In the genomic region with DNA sequence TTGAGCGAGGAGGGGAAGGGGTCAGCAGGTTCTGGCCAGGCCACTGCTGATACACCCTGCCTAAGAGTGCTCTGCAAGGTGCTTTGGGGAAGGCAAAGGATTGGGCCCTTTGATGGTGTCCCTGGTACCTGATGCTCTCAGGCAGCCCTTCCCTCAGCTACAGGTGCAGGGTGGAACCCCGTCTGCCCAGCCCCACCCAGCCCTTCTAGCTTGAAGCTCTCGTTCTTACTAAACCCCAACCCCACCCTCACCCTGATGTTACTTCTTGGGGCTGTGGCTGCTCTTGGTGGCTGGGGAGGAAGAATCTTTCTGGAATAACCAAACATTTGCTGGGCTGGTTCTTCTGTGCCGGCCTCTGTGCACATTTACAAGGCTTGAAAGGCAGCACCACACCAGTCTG, we compare ENCODE assay signal across 9 cellular contexts. TPM values are rescaled to one million over a fixed set of nuclear protein-coding genes. Genes with fewer than 3 reads are reported as not detected.
DNase-seq lines count a peak whose midpoint lies in the region; ATAC-seq and TF ChIP-seq lines count a peak whose summit lies in the region.
"Had no signal": no experiment of that assay in that cellular context is flagged by ENCODE, and none has a peak within 500 bp of the region (broad histone marks: within the 10 kb centered on the region; RNA-seq: fewer than 3 reads in every experiment).

No MANE protein-coding gene starts in this region.

- peaks cover 4% of the 10 kb centered on the region for H3K36me3 Mint-ChIP-seq in activated naive CD4-positive, alpha-beta T cell treated with anti-CD3 and anti-CD28 coated beads for 36 hours (ENCODE audit: low read depth)

- H2BK15ac ChIP-seq in mesenchymal stem cell (ENCODE audit: low read depth, poor library complexity, severe bottlenecking), result peak overlapping the region; percentile 68

- no peaks in the 10 kb centered on the region for H3K9me3 Mint-ChIP-seq in activated naive CD4-positive, alpha-beta T cell treated with anti-CD3 and anti-CD28 coated beads for 36 hours

- H3K4me2 ChIP-seq in mesenchymal stem cell (ENCODE audit: low read length, poor library complexity, severe bottlenecking), result no peak overlapping the region

- peaks cover 49% of the 10 kb centered on the region for H3K4me1 ChIP-seq in adipocyte (ENCODE audit: control insufficient read depth, insufficient read depth, low read length)
- peaks cover 71% of the 10 kb centered on the region for H3K4me1 ChIP-seq in mesenchymal stem cell (ENCODE audit: control insufficient read depth, insufficient read depth, low read depth, low read length)
- peaks cover 78 to 93% of the 10 kb centered on the region in 2 donors for H3K4me1 ChIP-seq in thoracic aorta (ENCODE audit: control insufficient read depth in 1 of 2, low read depth in 2 of 2)

- no peak overlapping the region for H2BK5ac ChIP-seq in mesenchymal stem cell (ENCODE audit: low read depth, low read length, poor library complexity, severe bottlenecking)

- no peak for ATAC-seq in thoracic aorta (ENCODE audit: insufficient number of reproducible peaks, low FRiP score, low read depth)
- ATAC-seq in omental fat pad (ENCODE audit: low FRiP score), result no peak

- H2AK5ac ChIP-seq in mesenchymal stem cell (ENCODE audit: low read length, severe bottlenecking), result peak overlapping the region; percentile 3

- no peak overlapping the region for H2BK120ac ChIP-seq in mesenchymal stem cell (ENCODE audit: low read depth, low read length)

- H4K91ac ChIP-seq in mesenchymal stem cell (ENCODE audit: low read length), result no peak overlapping the region

- H3K27ac ChIP-seq in mesenchymal stem cell (ENCODE audit: low read length, poor library complexity, severe bottlenecking) (peak overlapping the region; percentile 62), thoracic aorta (peak overlapping the region; percentile 33 to 89)

- CTCF ChIA-PET in activated naive CD4-positive, alpha-beta T cell treated with anti-CD3 and anti-CD28 coated beads for 36 hours (lab: Charles Lee), result interaction anchor here (0.7 to 4.1 kb wide), 3 partner anchors 15 to 54 kb away, joined by 3 to 38 read pairs (median 10); no protein-coding TSS in a partner anchor

- H3K27me3 ChIP-seq in adipocyte (replicated peaks; ENCODE audit: control insufficient read depth, insufficient read depth, low read length) (no peaks in the 10 kb centered on the region), mesenchymal stem cell (ENCODE audit: control insufficient read depth in 1 of 2, insufficient read depth in 1 of 2, low read length in 2 of 2) (no peaks in the 10 kb centered on the region), thoracic aorta (replicated peaks; ENCODE audit: insufficient read depth) (no peaks in the 10 kb centered on the region)

- H3K4me3 Mint-ChIP-seq in activated naive CD4-positive, alpha-beta T cell treated with anti-CD3 and anti-CD28 coated beads for 36 hours, result peak overlapping the region; percentile 55

- TF ChIP-seq CTCF in thoracic aorta (IDR thresholded peaks at IDR 0.05), result no peak
- no peak for TF ChIP-seq CTCF in omental fat pad (IDR thresholded peaks at IDR 0.05)

- H3K14ac ChIP-seq in mesenchymal stem cell (ENCODE audit: low read length in 2 of 2), result no peak overlapping the region

- peak overlapping the region; percentile 53 for H3K9ac ChIP-seq in adipocyte (ENCODE audit: low read length)
- H3K9ac ChIP-seq in mesenchymal stem cell (ENCODE audit: low read length), result peak overlapping the region; percentile 82

- H3K4me1 Mint-ChIP-seq in activated naive CD4-positive, alpha-beta T cell treated with anti-CD3 and anti-CD28 coated beads for 36 hours (ENCODE audit: low read depth), result peaks cover 88% of the 10 kb centered on the region

- H3K9me3 ChIP-seq in adipocyte (ENCODE audit: control insufficient read depth, low read length) (no peaks in the 10 kb centered on the region), mesenchymal stem cell (ENCODE audit: control insufficient read depth, low read length) (no peaks in the 10 kb centered on the region), thoracic aorta (no peaks in the 10 kb centered on the region)

- H2BK12ac ChIP-seq in mesenchymal stem cell (ENCODE audit: low read length in 2 of 2), result no peak overlapping the region

- H3K4ac ChIP-seq in mesenchymal stem cell (ENCODE audit: low read depth in 1 of 2, low read length in 2 of 2), result no peak overlapping the region

- no peaks in the 10 kb centered on the region for H3K36me3 ChIP-seq in adipocyte (ENCODE audit: control insufficient read depth, insufficient read depth, low read length, severe bottlenecking)
- H3K36me3 ChIP-seq in mesenchymal stem cell (ENCODE audit: control insufficient read depth in 1 of 2, insufficient read depth in 2 of 2, low read depth in 1 of 2, low read length in 2 of 2), result peaks cover 33 to 56% of the 10 kb centered on the region in 2 experiments
- peaks cover under 1% of the 10 kb centered on the region for H3K36me3 ChIP-seq in thoracic aorta

- peak overlapping the region in 1 of 2 experiments; percentile 5 for H3K23ac ChIP-seq in mesenchymal stem cell (ENCODE audit: low read length in 2 of 2)

- H3K4me3 ChIP-seq in adipocyte (ENCODE audit: low read length) (no peak overlapping the region), mesenchymal stem cell (ENCODE audit: insufficient read depth in 1 of 2, low read depth in 1 of 2, low read length in 2 of 2) (peak overlapping the region in 1 of 2 experiments; percentile 7), thoracic aorta (peak overlapping the region; percentile 44)

- peak overlapping the region; percentile 95 for H3K27ac Mint-ChIP-seq in activated naive CD4-positive, alpha-beta T cell treated with anti-CD3 and anti-CD28 coated beads for 36 hours

- H3K27me3 Mint-ChIP-seq in activated naive CD4-positive, alpha-beta T cell treated with anti-CD3 and anti-CD28 coated beads for 36 hours (ENCODE audit: low read depth), result no peaks in the 10 kb centered on the region

- WGBS in mesenchymal stem cell, result 91% methylated on average over 2 of the region's 4 CpGs

- intact Hi-C loops in activated naive CD4-positive, alpha-beta T cell treated with anti-CD3 and anti-CD28 coated beads for 36 hours (cut with micrococcal nuclease), result no loop called here

- no peak overlapping the region for H2AFZ ChIP-seq in mesenchymal stem cell (ENCODE audit: low read depth, low read length)

- H3K79me1 ChIP-seq in mesenchymal stem cell (replicated peaks; ENCODE audit: low read length, poor library complexity, severe bottlenecking), result no peaks in the 10 kb centered on the region

- H4K8ac ChIP-seq in mesenchymal stem cell (ENCODE audit: low read length), result peak overlapping the region; percentile 27

- peak; percentile 69 for DNase-seq in activated naive CD4-positive, alpha-beta T cell treated with anti-CD3 and anti-CD28 coated beads for 36 hours
- DNase-seq in activated naive CD4-positive, alpha-beta T cell treated with anti-CD3 and anti-CD28 coated beads, Interleukin-2, amount 50 U/mL, for 16 hours, result no peak
- DNase-seq in adipocyte (ENCODE audit: low read depth) (no peak), mesenchymal stem cell (no peak), thoracic aorta (ENCODE audit: low spot score) (no peak), COLO829 (ENCODE audit: low spot score) (no peak), omental fat pad (ENCODE audit: low spot score) (no peak)
- DNase-seq in NK-92 treated with Interleukin-12 subunit alpha and Interleukin-12 subunit beta, amount 100 ng/mL, for 24 hours (lab: John Stamatoyannopoulos, UW), result no peak

- H3K18ac ChIP-seq in mesenchymal stem cell (ENCODE audit: low read depth in 1 of 2, low read length in 2 of 2), result peak overlapping the region; percentile 1

RNA-seq across cellular contexts. Expression of a gene that starts 6.4 kb away (rescaled TPM):
- 100 to 1,000 TPM; 272 to 276 TPM for total RNA-seq in activated naive CD4-positive, alpha-beta T cell treated with anti-CD3 and anti-CD28 coated beads for 36 hours
- polyA plus RNA-seq in mesenchymal stem cell (2013, experiment 1 of 2), result 474 TPM
- polyA plus RNA-seq in mesenchymal stem cell (2013, experiment 2 of 2), result 480 TPM
- total RNA-seq in thoracic aorta (100 to 1,000 TPM; 183 to 337 TPM), omental fat pad (100 to 1,000 TPM; 157 to 305 (median 241) TPM)

RNA-seq across cellular contexts. Expression of a gene that starts 26.6 kb away (rescaled TPM):
- total RNA-seq in activated naive CD4-positive, alpha-beta T cell treated with anti-CD3 and anti-CD28 coated beads for 36 hours, result under 1 TPM; 0.33 to 0.37 TPM
- polyA plus RNA-seq in mesenchymal stem cell (2013, experiment 1 of 2), result 4.7 TPM
- 4.8 TPM for polyA plus RNA-seq in mesenchymal stem cell (2013, experiment 2 of 2)
- 10 to 100 TPM; 53.6 to 57.2 TPM for total RNA-seq in thoracic aorta
- 10 to 100 TPM; 14.2 to 94.1 (median 45.4) TPM for total RNA-seq in omental fat pad

RNA-seq across cellular contexts. Expression of a gene that starts 36.5 kb away (rescaled TPM):
- total RNA-seq in activated naive CD4-positive, alpha-beta T cell treated with anti-CD3 and anti-CD28 coated beads for 36 hours, result not detected
- not detected for polyA plus RNA-seq in mesenchymal stem cell (2013, experiment 1 of 2)
- not detected for polyA plus RNA-seq in mesenchymal stem cell (2013, experiment 2 of 2)
- total RNA-seq in thoracic aorta, result not detected
- not detected for total RNA-seq in omental fat pad
- total RNA-seq: renal cortical epithelial cell had no signal

RNA-seq across cellular contexts. Expression of a gene that starts 37.3 kb away (rescaled TPM):
- total RNA-seq in activated naive CD4-positive, alpha-beta T cell treated with anti-CD3 and anti-CD28 coated beads for 36 hours, result not detected
- polyA plus RNA-seq in mesenchymal stem cell (2013, experiment 1 of 2), result 0.01 TPM
- 0.03 TPM for polyA plus RNA-seq in mesenchymal stem cell (2013, experiment 2 of 2)
- total RNA-seq in thoracic aorta, result under 1 TPM in 1 of 2 donors, not detected in 1; 0.28 TPM
- 1 to 10 TPM in 1 of 4 donors, under 1 TPM in 2, not detected in 1; 0.56 to 1.5 (median 0.84) TPM for total RNA-seq in omental fat pad

RNA-seq across cellular contexts. Expression of a gene that starts 49.9 kb away (rescaled TPM):
- total RNA-seq in activated naive CD4-positive, alpha-beta T cell treated with anti-CD3 and anti-CD28 coated beads for 36 hours, result 100 to 1,000 TPM; 117 to 125 TPM
- polyA plus RNA-seq in mesenchymal stem cell (2013, experiment 1 of 2), result 24.4 TPM
- polyA plus RNA-seq in mesenchymal stem cell (2013, experiment 2 of 2), result 23.2 TPM
- total RNA-seq in thoracic aorta (100 to 1,000 TPM in 1 of 2 donors, 10 to 100 TPM in 1; 43.3 to 118 TPM), omental fat pad (100 to 1,000 TPM in 1 of 4 donors, 10 to 100 TPM in 3; 40.0 to 178 (median 72.2) TPM)

Comparison
In these comparisons a context has a peak if more than half of its experiments do, and no peak if none do; other contexts are left out.
1. RNA of a gene that starts 26.6 kb away (total RNA-seq): 14.2 to 94.1 TPM in omental fat pad and 53.6 to 57.2 TPM in thoracic aorta; 0.33 to 0.37 TPM in activated naive CD4-positive, alpha-beta T cell treated with anti-CD3 and anti-CD28 coated beads for 36 hours; every median in the first group is over 10 times any median in the second.